Comparison of ENCODE assay signal across 8 cellular contexts in the genomic region with DNA sequence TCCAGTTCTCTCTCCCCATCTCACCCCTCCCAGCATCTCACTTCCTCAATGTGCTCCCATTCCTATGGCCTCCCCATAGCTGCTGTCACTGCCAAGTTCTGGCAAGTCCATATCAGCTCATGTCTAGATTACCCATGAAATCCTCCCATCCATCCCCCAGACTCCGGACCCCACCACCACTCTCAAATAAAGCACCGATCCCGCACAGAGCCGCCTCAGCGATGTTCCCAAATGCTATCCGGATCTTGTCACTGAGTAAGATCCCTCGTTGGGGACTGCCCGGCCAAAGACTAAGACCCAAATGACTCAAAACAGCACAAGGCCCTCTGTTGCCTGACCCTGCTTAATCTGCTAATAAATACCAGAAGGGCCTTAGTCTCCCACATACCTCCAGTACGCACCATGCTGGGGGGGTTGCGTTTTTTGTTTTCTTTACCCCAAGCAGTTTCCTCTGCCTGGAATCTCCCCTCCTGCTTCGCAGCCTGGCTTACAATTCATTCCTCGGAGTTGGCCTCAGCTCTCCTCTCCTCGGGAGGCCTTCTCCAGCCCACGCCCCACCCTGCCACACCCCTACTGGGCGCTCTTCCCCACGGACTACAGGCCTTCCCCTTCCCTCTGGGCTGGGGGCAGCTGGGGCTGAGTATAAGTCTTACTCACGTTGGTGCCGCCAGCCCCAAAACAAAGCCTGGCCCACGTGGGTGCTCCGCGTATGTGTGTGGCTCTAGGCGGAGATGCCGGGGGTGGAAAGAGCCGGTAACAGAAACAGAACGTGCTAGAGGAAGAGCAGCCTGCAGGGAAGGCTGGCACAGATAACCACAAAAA. TPM values are rescaled to one million over a fixed set of nuclear protein-coding genes. Genes with fewer than 3 reads are reported as not detected.
DNase-seq lines count a peak whose midpoint lies in the region; TF ChIP-seq lines count a peak whose summit lies in the region.

No MANE protein-coding gene starts in this region.

- H3K27me3 ChIP-seq in cardiac muscle cell: no peaks in the 10 kb centered on the region

- H3K4me3 Mint-ChIP-seq in activated naive CD4-positive, alpha-beta T cell treated with anti-CD3 and anti-CD28 coated beads, Interleukin-2, amount 50 U/mL, for 24 hours: peak overlapping the region; percentile 98

- H3K27ac ChIP-seq in cardiac muscle cell: peak overlapping the region; percentile 91

- peak; percentile 97 for DNase-seq in EL
- peak; percentile 82 for DNase-seq in RPMI7951 (ENCODE audit: low read depth)
- DNase-seq in cardiac muscle cell (ENCODE audit: low read depth in 1 of 2, low spot score in 1 of 2): peak in 1 of 2 donors; percentile 94
- peak; percentile 90 for DNase-seq in skeletal muscle cell (ENCODE audit: low read depth)
- no peak for DNase-seq in SIG-M5 (lab: John Stamatoyannopoulos, UW)
- no peak for DNase-seq in NCI-H526 (lab: John Stamatoyannopoulos, UW)
- DNase-seq in NCI-H1105 (lab: John Stamatoyannopoulos, UW): no peak

- no peak for TF ChIP-seq CTCF in cardiac muscle cell (IDR thresholded peaks at IDR 0.05; ENCODE audit: low read depth, low read length)

- peaks cover 14% of the 10 kb centered on the region for H3K36me3 Mint-ChIP-seq in activated naive CD4-positive, alpha-beta T cell treated with anti-CD3 and anti-CD28 coated beads, Interleukin-2, amount 50 U/mL, for 24 hours

- no peaks in the 10 kb centered on the region for H3K27me3 Mint-ChIP-seq in activated naive CD4-positive, alpha-beta T cell treated with anti-CD3 and anti-CD28 coated beads, Interleukin-2, amount 50 U/mL, for 24 hours

- H3K4me1 ChIP-seq in cardiac muscle cell (ENCODE audit: low read depth): peaks cover 24% of the 10 kb centered on the region

- H3K9me3 Mint-ChIP-seq in activated naive CD4-positive, alpha-beta T cell treated with anti-CD3 and anti-CD28 coated beads, Interleukin-2, amount 50 U/mL, for 24 hours: no peaks in the 10 kb centered on the region

- peak overlapping the region; percentile 59 for H3K4me3 ChIP-seq in cardiac muscle cell
- H3K4me3 ChIP-seq in skeletal muscle cell (ENCODE audit: low read depth, low read length): peak overlapping the region; percentile 93

- H3K4me1 Mint-ChIP-seq in activated naive CD4-positive, alpha-beta T cell treated with anti-CD3 and anti-CD28 coated beads, Interleukin-2, amount 50 U/mL, for 24 hours: peaks cover 42% of the 10 kb centered on the region

- H3K36me3 ChIP-seq in cardiac muscle cell: no peaks in the 10 kb centered on the region

- no peaks in the 10 kb centered on the region for H3K9me3 ChIP-seq in cardiac muscle cell (ENCODE audit: low read depth)

- peak overlapping the region; percentile 88 for H3K27ac Mint-ChIP-seq in activated naive CD4-positive, alpha-beta T cell treated with anti-CD3 and anti-CD28 coated beads, Interleukin-2, amount 50 U/mL, for 24 hours

RNA-seq across cellular contexts. Expression of a gene that starts 1.8 kb away (rescaled TPM):
- 6.4 and 8.9 TPM in 2 replicates for total RNA-seq in RPMI7951 (2014; rRNA removed; shearing (Covaris generic))
- total RNA-seq in cardiac muscle cell: 75.8 and 82.1 TPM in 2 replicates
- 64.1 and 99.5 TPM in 2 replicates for polyA plus RNA-seq in cardiac muscle cell

Comparison
In these comparisons a context has a peak if more than half of its experiments do, and no peak if none do; other contexts are left out.
1. DNase-seq: peak in EL (single experiment), RPMI7951 (single experiment) and skeletal muscle cell (single experiment); none in SIG-M5 (single experiment), NCI-H526 (0 of 2) and NCI-H1105 (single experiment).